ENCODE assay signal across 26 cellular contexts in genomic region chr19:10325732-10326131, GRCh38.
"Had no signal": no experiment of that assay in that cellular context is flagged by ENCODE, and none has a peak within 500 bp of the region (broad histone marks: within the 10 kb centered on the region; RNA-seq: fewer than 3 reads in every experiment).

No MANE protein-coding gene starts in this region.

- H3K9me3 ChIP-seq: left lung, ovary, prostate gland, sigmoid colon, tibial nerve, uterus had no signal

- FAIRE-seq: keratinocyte had no signal

- H3K4me3 ChIP-seq: left lung, lung, ovary, prostate gland, sigmoid colon, smooth muscle cell, tibial nerve, uterus had no signal

- DNase-seq: hippocampal formation; kidney glomerular epithelial cell; left cardiac atrium; left lung; mesendoderm; naive B cell; natural killer cell; nephron progenitor cell; ovary; retina; right cardiac atrium; sigmoid colon; stimulated activated CD4-positive, alpha-beta T cell treated with anti-CD3 and anti-CD28 coated beads, Interleukin-1b, Interleukin-23, amount 100 ng/mL, for 48 hours; stimulated activated CD4-positive, alpha-beta T cell treated with anti-CD3 and anti-CD28 coated beads, Interleukin-2, amount 100 ng/mL, for 48 hours; stimulated activated CD4-positive, alpha-beta T cell treated with anti-CD3 and anti-CD28 coated beads, Interleukin-4, amount 100 ng/mL, for 4 hours; stimulated activated CD8-positive, alpha-beta memory T cell treated with anti-CD3 and anti-CD28 coated beads, Interleukin-4, amount 100 ng/mL, for 48 hours; stimulated activated naive CD4-positive, alpha-beta T cell treated with Interleukin-2 at 50 U/mL for 16 hours; stimulated activated naive CD8-positive, alpha-beta T cell treated with anti-CD3 and anti-CD28 coated beads, Interleukin-15, amount 100 ng/mL, for 72 hours; substantia nigra; uterus had no signal

- H3K4me1 ChIP-seq: left lung, prostate gland, sigmoid colon, tibial nerve, uterus had no signal

- H3K4me2 ChIP-seq: smooth muscle cell had no signal

- H3K27ac ChIP-seq: left lung, ovary, prostate gland, sigmoid colon, tibial nerve, uterus had no signal

- H3K36me3 ChIP-seq: ovary, uterus had no signal

- ATAC-seq: left cardiac atrium; left lung; natural killer cell; right cardiac atrium; stimulated activated memory B cell treated with anti-CD40 and anti-IgM and Interleukin-4, amounts not matched to agents 10 μg/mL and 1 μg/mL and 100 μg/mL, for 72 hours; stimulated activated naive CD8-positive, alpha-beta T cell treated with anti-CD3 and anti-CD28 coated beads, Interleukin-15, amount 100 ng/mL, for 72 hours had no signal

- H3K27me3 ChIP-seq: left lung, ovary, sigmoid colon, tibial nerve, uterus had no signal
